Comparison of ENCODE assay signal across 1 cellular context in genomic region chr6:169751242-169752073, GRCh38.
A peak's percentile ranks its signal among the peaks of the same experiment; 100 is the strongest.
TF ChIP-seq lines count a peak whose summit lies in the region.

DYNLT2 (minus strand) TSS chr6:169751572; CDS start chr6:169751458, 114 bp downstream.
ERMARD (plus strand) TSS chr6:169751622; CDS start chr6:169751658, 36 bp downstream.

TF ChIP-seq in HepG2, 621 proteins besides CTCF, POLR2A, EP300 and RAD21 (continued from another document and continues in another):
- peak; percentile 97 for TF ChIP-seq ZNF772 (CRISPR knock-in tag; IDR thresholded peaks at IDR 0.05)
- TF ChIP-seq ISL2 (CRISPR knock-in tag; IDR thresholded peaks at IDR 0.05) = peak; percentile 79; the same call in 1 of the 2 replicates
- peak; percentile 96 for TF ChIP-seq MYPOP (CRISPR knock-in tag; IDR thresholded peaks at IDR 0.05)
- TF ChIP-seq ZNF549 (CRISPR knock-in tag; IDR thresholded peaks at IDR 0.05) = no peak
- TF ChIP-seq GATAD1 (CRISPR knock-in tag; IDR thresholded peaks at IDR 0.05) = peak; percentile 98
- no peak for TF ChIP-seq MATR3 (CRISPR knock-in tag; IDR thresholded peaks at IDR 0.05)
- peak; percentile 66; the same call in 1 of the 2 replicates for TF ChIP-seq WIZ (CRISPR knock-in tag; IDR thresholded peaks at IDR 0.05)
- peak; percentile 94; the same call in 1 of the 2 replicates for TF ChIP-seq ZNF766 (CRISPR knock-in tag; IDR thresholded peaks at IDR 0.05; ENCODE audit: borderline replicate concordance)
- peak; percentile 79 for TF ChIP-seq ZNF296 (CRISPR knock-in tag; conservative IDR thresholded peaks at IDR 0.05)
- TF ChIP-seq HNF4G (IDR thresholded peaks at IDR 0.05; ENCODE audit: borderline replicate concordance, low read depth, low read length) = no peak; the same call in 1 of the 2 replicates
- peak; percentile 41 for TF ChIP-seq HNF4G (CRISPR knock-in tag; IDR thresholded peaks at IDR 0.05; ENCODE audit: borderline replicate concordance, low read depth)
- peak; percentile 97; the same call in 1 of the 2 replicates for TF ChIP-seq ARHGAP35 (CRISPR knock-in tag; IDR thresholded peaks at IDR 0.05; ENCODE audit: borderline replicate concordance)
- no peak; the same call in 1 of the 2 replicates for TF ChIP-seq RFX5 (IDR thresholded peaks at IDR 0.05; ENCODE audit: low read depth, low read length)
- peak; percentile 98; the same call in 1 of the 2 replicates for TF ChIP-seq KIAA2018 (CRISPR knock-in tag; IDR thresholded peaks at IDR 0.05; ENCODE audit: borderline replicate concordance)
- peak; percentile 94 for TF ChIP-seq ZNF501 (CRISPR knock-in tag; IDR thresholded peaks at IDR 0.05)
- peak; percentile 97 for TF ChIP-seq TOPORS (CRISPR knock-in tag; IDR thresholded peaks at IDR 0.05)
- peak; percentile 97 for TF ChIP-seq ZNF574 (CRISPR knock-in tag; IDR thresholded peaks at IDR 0.05)
- TF ChIP-seq ATM (IDR thresholded peaks at IDR 0.05; ENCODE audit: borderline replicate concordance) = no peak
- peak; percentile 98 for TF ChIP-seq ZNF468 (CRISPR knock-in tag; IDR thresholded peaks at IDR 0.05)
- TF ChIP-seq HOMEZ (CRISPR knock-in tag; IDR thresholded peaks at IDR 0.05; ENCODE audit: low read depth) = peak; percentile 79
- no peak; the same call in 1 of the 2 replicates for TF ChIP-seq ZNF460 (CRISPR knock-in tag; IDR thresholded peaks at IDR 0.05; ENCODE audit: borderline replicate concordance)
- TF ChIP-seq CENPBD1 (CRISPR knock-in tag; IDR thresholded peaks at IDR 0.05; ENCODE audit: borderline replicate concordance, low read depth) = peak; percentile 25; the same call in 1 of the 2 replicates
- peak; percentile 98 for TF ChIP-seq IKZF5 (CRISPR knock-in tag; IDR thresholded peaks at IDR 0.05)
- 0 out of 2 replicates have a peak, but pooled peaks have one; percentile 83 for TF ChIP-seq LRRFIP1 (CRISPR knock-in tag; conservative IDR thresholded peaks at IDR 0.05)
- TF ChIP-seq MLXIP (CRISPR knock-in tag; IDR thresholded peaks at IDR 0.05; ENCODE audit: borderline replicate concordance) = no peak
- no peak for TF ChIP-seq XBP1 (CRISPR knock-in tag; IDR thresholded peaks at IDR 0.05)
- peak; percentile 98 for TF ChIP-seq ZGPAT (CRISPR knock-in tag; IDR thresholded peaks at IDR 0.05)
- 0 out of 2 replicates have a peak, but pooled peaks have one; percentile 34 for TF ChIP-seq RELA (CRISPR knock-in tag; IDR thresholded peaks at IDR 0.05)
- peak; percentile 99 for TF ChIP-seq CREM (IDR thresholded peaks at IDR 0.05)
- TF ChIP-seq CREM (CRISPR knock-in tag; IDR thresholded peaks at IDR 0.05) = peak; percentile 96
